ENCODE assay signal across 31 cellular contexts in the genomic region with DNA sequence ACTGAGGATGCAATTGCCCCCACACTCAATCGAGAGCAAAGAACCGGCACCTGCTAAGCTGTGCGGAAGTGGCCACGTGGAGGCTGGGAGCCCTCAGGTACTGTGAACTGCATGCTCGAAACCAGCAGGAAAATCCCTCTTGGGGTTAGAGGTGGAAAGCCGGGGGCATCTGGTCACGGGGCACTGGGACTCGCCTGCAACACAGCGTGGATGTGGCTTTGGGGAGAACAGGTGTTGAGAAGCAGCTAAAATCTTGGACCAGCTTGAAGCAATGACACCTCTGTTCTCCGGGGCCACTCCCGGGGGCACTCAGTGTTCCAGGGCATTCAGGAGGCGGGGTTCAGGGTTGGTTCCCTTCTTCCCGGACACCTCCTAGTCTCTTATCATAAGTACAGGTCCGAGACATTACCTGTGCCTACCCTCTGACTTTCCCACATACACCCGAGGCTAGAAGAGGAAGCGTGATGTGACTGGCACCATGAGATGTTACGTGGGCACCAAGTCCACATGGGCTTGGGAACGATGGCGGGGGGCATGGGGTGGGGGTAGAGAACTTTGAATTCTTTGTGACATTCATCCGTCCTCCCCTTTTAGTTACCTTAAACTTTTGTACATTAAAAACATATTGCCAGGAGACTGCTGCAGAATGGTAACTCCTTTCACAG.
DNase-seq lines count a peak whose midpoint lies in the region; ATAC-seq, FAIRE-seq and TF ChIP-seq lines count a peak whose summit lies in the region.
"Had no signal": no experiment of that assay in that cellular context is flagged by ENCODE, and none has a peak within 500 bp of the region (broad histone marks: within the 10 kb centered on the region; RNA-seq: fewer than 3 reads in every experiment).

No MANE protein-coding gene starts in this region.

- H3K27ac Mint-ChIP-seq in activated CD4-positive, alpha-beta memory T cell treated with anti-CD3 and anti-CD28 coated beads for 36 hours = peak overlapping the region; percentile 83
- no peak overlapping the region for H3K27ac Mint-ChIP-seq in activated CD4-positive, alpha-beta memory T cell treated with anti-CD3 and anti-CD28 coated beads, Interleukin-2, amount 10 ng/mL, durations not matched to agents 7 days and 5 days
- H3K27ac Mint-ChIP-seq in neural crest cell (ENCODE audit: unreplicated experiment) = peak overlapping the region; percentile 50
- H3K27ac Mint-ChIP-seq: nephron; stimulated activated naive B cell treated with anti-CD40 and anti-IgM and Interleukin-4, amounts not matched to agents 10 μg/mL and 1 μg/mL and 100 μg/mL, for 72 hours had no signal

- in situ Hi-C loops in GM12878 (cut with MboI) = no loop called here

- no peaks in the 10 kb centered on the region for H3K27me3 ChIP-seq in GM12878 (replicated peaks in 1 of 2; ENCODE audit: control insufficient read depth in 2 of 2, insufficient read depth in 2 of 2, low read length in 1 of 2)
- no peaks in the 10 kb centered on the region for H3K27me3 ChIP-seq in effector memory CD4-positive, alpha-beta T cell (replicated peaks; ENCODE audit: control insufficient read depth, insufficient read depth, low read length, poor library complexity, severe bottlenecking)
- H3K27me3 ChIP-seq: brain microvascular endothelial cell, ovary had no signal

- H3K4me3 Mint-ChIP-seq in activated CD4-positive, alpha-beta memory T cell treated with anti-CD3 and anti-CD28 coated beads for 36 hours = no peak overlapping the region
- no peak overlapping the region for H3K4me3 Mint-ChIP-seq in activated CD4-positive, alpha-beta memory T cell treated with anti-CD3 and anti-CD28 coated beads, Interleukin-2, amount 10 ng/mL, durations not matched to agents 7 days and 5 days
- H3K4me3 Mint-ChIP-seq in neural crest cell = no peak overlapping the region
- H3K4me3 Mint-ChIP-seq: nephron; stimulated activated naive B cell treated with anti-CD40 and anti-IgM and Interleukin-4, amounts not matched to agents 10 μg/mL and 1 μg/mL and 100 μg/mL, for 72 hours had no signal

- CTCF ChIA-PET in activated CD4-positive, alpha-beta memory T cell treated with anti-CD3 and anti-CD28 coated beads for 36 hours (lab: Charles Lee) = no interaction called here
- CTCF ChIA-PET in activated CD4-positive, alpha-beta memory T cell treated with anti-CD3 and anti-CD28 coated beads, Interleukin-2, amount 10 ng/mL, durations not matched to agents 7 days and 5 days (lab: Charles Lee) = no interaction called here
- CTCF ChIA-PET in GM12878 (lab: Yijun Ruan, JAX) = interaction anchor here (0.6 kb wide), 1 partner anchor 241 kb away, joined by 3 read pairs; no protein-coding TSS in a partner anchor

- FAIRE-seq in GM12878 (lab: Jason Lieb, UNC) = no peak
- FAIRE-seq in H54 (lab: Jason Lieb, UNC) = no peak
- FAIRE-seq: colon, H1, HTR-8/SVneo, K562, small intestine had no signal

- TF ChIP-seq CTCF in GM12878 (IDR thresholded peaks at IDR 0.05 in 2 of 3, conservative IDR thresholded peaks at IDR 0.05 in 1 of 3; ENCODE audit: control insufficient read depth in 2 of 3, extremely low read depth in 1 of 3, insufficient read depth in 1 of 3, low read depth in 3 of 3, low read length in 3 of 3) (no peak), neural crest cell (conservative IDR thresholded peaks at IDR 0.05) (no peak)

- POLR2A ChIA-PET in activated CD4-positive, alpha-beta memory T cell treated with anti-CD3 and anti-CD28 coated beads for 36 hours (lab: Charles Lee) = interaction anchor here (1.0 kb wide), 1 partner anchor 241 kb away, joined by 3 read pairs; no protein-coding TSS in a partner anchor
- POLR2A ChIA-PET in activated CD4-positive, alpha-beta memory T cell treated with anti-CD3 and anti-CD28 coated beads, Interleukin-2, amount 10 ng/mL, durations not matched to agents 7 days and 5 days (lab: Charles Lee) = no interaction called here
- POLR2A ChIA-PET in GM12878 (lab: Charles Lee) = no interaction called here

- no peak overlapping the region for H3K9ac ChIP-seq in GM12878 (ENCODE audit: control insufficient read depth, insufficient read depth, low read length)

- peaks cover 19% of the 10 kb centered on the region for H3K4me1 ChIP-seq in GM12878 (ENCODE audit: control insufficient read depth, insufficient read depth, low read length)
- H3K4me1 ChIP-seq in effector memory CD4-positive, alpha-beta T cell (ENCODE audit: control insufficient read depth, insufficient read depth, low read length, poor library complexity, severe bottlenecking) = no peaks in the 10 kb centered on the region

- no peaks in the 10 kb centered on the region for H3K36me3 ChIP-seq in GM12878 (ENCODE audit: control insufficient read depth in 2 of 2, insufficient read depth in 2 of 2, low read length in 1 of 2)
- H3K36me3 ChIP-seq in effector memory CD4-positive, alpha-beta T cell (ENCODE audit: control insufficient read depth, insufficient read depth, low read length) = no peaks in the 10 kb centered on the region
- H3K36me3 ChIP-seq: brain microvascular endothelial cell, ovary had no signal

- SMC1A ChIA-PET in GM12878 (lab: Charles Lee; ENCODE audit: uncharacterized antibody, unreplicated experiment) = no interaction called here

- peaks cover 12% of the 10 kb centered on the region for H3K4me1 Mint-ChIP-seq in activated CD4-positive, alpha-beta memory T cell treated with anti-CD3 and anti-CD28 coated beads for 36 hours (ENCODE audit: low read depth)
- peaks cover 8% of the 10 kb centered on the region for H3K4me1 Mint-ChIP-seq in activated CD4-positive, alpha-beta memory T cell treated with anti-CD3 and anti-CD28 coated beads, Interleukin-2, amount 10 ng/mL, durations not matched to agents 7 days and 5 days
- peaks cover 7% of the 10 kb centered on the region for H3K4me1 Mint-ChIP-seq in neural crest cell
- H3K4me1 Mint-ChIP-seq: stimulated activated naive B cell treated with anti-CD40 and anti-IgM and Interleukin-4, amounts not matched to agents 10 μg/mL and 1 μg/mL and 100 μg/mL, for 72 hours had no signal

- H3K27ac ChIP-seq in GM12878 (ENCODE audit: control insufficient read depth, insufficient read depth) = no peak overlapping the region; the same call in 1 of the 2 replicates
- no peak overlapping the region for H3K27ac ChIP-seq in effector memory CD4-positive, alpha-beta T cell (ENCODE audit: insufficient read depth, low read length, poor library complexity, severe bottlenecking)
- H3K27ac ChIP-seq: brain microvascular endothelial cell, ovary, VCaP had no signal

- intact Hi-C loops in activated CD4-positive, alpha-beta memory T cell treated with anti-CD3 and anti-CD28 coated beads for 36 hours (cut with micrococcal nuclease) = loop anchor here (1.0 to 5.0 kb wide), 2 partner anchors 58 to 242 kb away; no protein-coding TSS in a partner anchor
- intact Hi-C loops in GM12878 (cut with micrococcal nuclease; ENCODE audit: unreplicated experiment) = no loop called here

- peak overlapping the region; percentile 60 for H3K4me2 ChIP-seq in GM12878 (ENCODE audit: control insufficient read depth, insufficient read depth)

- WGBS in GM12878 (ENCODE audit: insufficient coverage, insufficient replicate concordance, low lambda C conversion rate, missing lambda C conversion rate) = 18% methylated on average over 20 of the region's 20 CpGs

- peaks cover 2% of the 10 kb centered on the region for H3K27me3 Mint-ChIP-seq in activated CD4-positive, alpha-beta memory T cell treated with anti-CD3 and anti-CD28 coated beads for 36 hours
- no peaks in the 10 kb centered on the region for H3K27me3 Mint-ChIP-seq in activated CD4-positive, alpha-beta memory T cell treated with anti-CD3 and anti-CD28 coated beads, Interleukin-2, amount 10 ng/mL, durations not matched to agents 7 days and 5 days
- no peaks in the 10 kb centered on the region for H3K27me3 Mint-ChIP-seq in neural crest cell (ENCODE audit: low read depth)

- no peaks in the 10 kb centered on the region for H4K20me1 ChIP-seq in GM12878 (ENCODE audit: control insufficient read depth, insufficient read depth)

- H3K79me2 ChIP-seq in GM12878 (ENCODE audit: control insufficient read depth, insufficient read depth, low read length) = no peaks in the 10 kb centered on the region

- TF ChIP-seq POLR2A in GM12878 (IDR thresholded peaks at IDR 0.05; ENCODE audit: low read depth, low read length) = no peak
- no peak for TF ChIP-seq POLR2A in H54 (IDR thresholded peaks at IDR 0.05; ENCODE audit: low read depth, low read length)

- no peak overlapping the region for H3K4me3 ChIP-seq in GM12878
- no peak overlapping the region for H3K4me3 ChIP-seq in effector memory CD4-positive, alpha-beta T cell (ENCODE audit: insufficient read depth, low read depth, low read length, poor library complexity, severe bottlenecking)
- H3K4me3 ChIP-seq: K562, ovary had no signal

- no peak for TF ChIP-seq RAD21 in GM12878 (IDR thresholded peaks at IDR 0.05; ENCODE audit: insufficient read depth, low read depth, low read length)

- no peak for DNase-seq in activated CD4-positive, alpha-beta memory T cell treated with anti-CD3 and anti-CD28 coated beads for 36 hours
- no peak for DNase-seq in activated CD4-positive, alpha-beta memory T cell treated with anti-CD3 and anti-CD28 coated beads, Interleukin-2, amount 10 ng/mL, durations not matched to agents 7 days and 5 days
- DNase-seq in GM12878 (ENCODE audit: low read depth, low spot score) = no peak
- DNase-seq in neural crest cell (ENCODE audit: low read depth, low spot score) = no peak
- no peak for DNase-seq in H54 (ENCODE audit: insufficient read length, low spot score)
- no peak for DNase-seq in effector memory CD4-positive, alpha-beta T cell
- DNase-seq: 8988T; activated CD4-positive, alpha-beta T cell treated with anti-CD3 and anti-CD28 coated beads for 4 hours; amygdala; brain microvascular endothelial cell; C1 segment of cervical spinal cord; effector CD4-positive, alpha-beta T cell; left colon; mammary epithelial cell; NCI-H1930; NCI-H524 treated with DMSO at 0.1 percent for 48 hours; SHP77; T-helper 9 cell had no signal

- ATAC-seq in GM19455 (IDR thresholded peaks at IDR 0.05; ENCODE audit: unreplicated experiment) = peak; percentile 27
- ATAC-seq in GM12878 = no peak; the same call in 2 of the 3 replicates
- ATAC-seq in GM21390 (IDR thresholded peaks at IDR 0.05; ENCODE audit: unreplicated experiment) = no peak
- ATAC-seq: K562, left colon had no signal

- H3K9me3 Mint-ChIP-seq in activated CD4-positive, alpha-beta memory T cell treated with anti-CD3 and anti-CD28 coated beads for 36 hours = no peaks in the 10 kb centered on the region
- H3K9me3 Mint-ChIP-seq in activated CD4-positive, alpha-beta memory T cell treated with anti-CD3 and anti-CD28 coated beads, Interleukin-2, amount 10 ng/mL, durations not matched to agents 7 days and 5 days = peaks cover 6% of the 10 kb centered on the region
- H3K9me3 Mint-ChIP-seq in neural crest cell = peaks cover 3% of the 10 kb centered on the region
- H3K9me3 Mint-ChIP-seq: activated T-helper 2 cell treated with anti-CD3 and anti-CD28 coated beads, Interferon-gamma antibody, Interleukin-2, Interleukin-4, amounts not matched to agents 10 μg/mL and 5 μg/mL and 100 μg/mL, durations not matched to agents 14 hours and 24 hours and 36 hours had no signal

- H2AFZ ChIP-seq in GM12878 (ENCODE audit: control insufficient read depth, low read depth, low read length) = no peak overlapping the region; the same call in 1 of the 2 replicates

- no peak for TF ChIP-seq EP300 in GM12878 (IDR thresholded peaks at IDR 0.05; ENCODE audit: borderline replicate concordance in 1 of 2, control insufficient read depth in 1 of 2, low read depth in 2 of 2, low read length in 2 of 2)

- no TSS peak for BruUV-seq in GM12878 (replicated peaks; lab: Mats Ljungman, UMichigan)

- peaks cover 3% of the 10 kb centered on the region for H3K36me3 Mint-ChIP-seq in activated CD4-positive, alpha-beta memory T cell treated with anti-CD3 and anti-CD28 coated beads for 36 hours
- H3K36me3 Mint-ChIP-seq in activated CD4-positive, alpha-beta memory T cell treated with anti-CD3 and anti-CD28 coated beads, Interleukin-2, amount 10 ng/mL, durations not matched to agents 7 days and 5 days (ENCODE audit: low read depth) = no peaks in the 10 kb centered on the region
- H3K36me3 Mint-ChIP-seq in neural crest cell (ENCODE audit: low read depth) = no peaks in the 10 kb centered on the region
- H3K36me3 Mint-ChIP-seq: activated naive CD4-positive, alpha-beta T cell treated with anti-CD3 and anti-CD28 coated beads, Interleukin-2, amount 50 U/mL, for 72 hours; stimulated activated naive B cell treated with anti-CD40 and anti-IgM and Interleukin-4, amounts not matched to agents 10 μg/mL and 1 μg/mL and 100 μg/mL, for 72 hours had no signal

- RAD21 ChIA-PET in GM12878 (lab: Charles Lee; ENCODE audit: unreplicated experiment) = interaction anchor here (1.2 kb wide), 1 partner anchor 209 kb away, joined by 3 read pairs; no protein-coding TSS in a partner anchor

- H3K9me3 ChIP-seq in GM12878 (replicated peaks; ENCODE audit: control insufficient read depth, insufficient read depth, low read length) = peaks cover 28% of the 10 kb centered on the region
- H3K9me3 ChIP-seq in effector memory CD4-positive, alpha-beta T cell (ENCODE audit: control insufficient read depth, low read length) = peaks cover 17% of the 10 kb centered on the region
- H3K9me3 ChIP-seq: ovary had no signal
